ENCODE assay signal across 8 cellular contexts in the genomic region with DNA sequence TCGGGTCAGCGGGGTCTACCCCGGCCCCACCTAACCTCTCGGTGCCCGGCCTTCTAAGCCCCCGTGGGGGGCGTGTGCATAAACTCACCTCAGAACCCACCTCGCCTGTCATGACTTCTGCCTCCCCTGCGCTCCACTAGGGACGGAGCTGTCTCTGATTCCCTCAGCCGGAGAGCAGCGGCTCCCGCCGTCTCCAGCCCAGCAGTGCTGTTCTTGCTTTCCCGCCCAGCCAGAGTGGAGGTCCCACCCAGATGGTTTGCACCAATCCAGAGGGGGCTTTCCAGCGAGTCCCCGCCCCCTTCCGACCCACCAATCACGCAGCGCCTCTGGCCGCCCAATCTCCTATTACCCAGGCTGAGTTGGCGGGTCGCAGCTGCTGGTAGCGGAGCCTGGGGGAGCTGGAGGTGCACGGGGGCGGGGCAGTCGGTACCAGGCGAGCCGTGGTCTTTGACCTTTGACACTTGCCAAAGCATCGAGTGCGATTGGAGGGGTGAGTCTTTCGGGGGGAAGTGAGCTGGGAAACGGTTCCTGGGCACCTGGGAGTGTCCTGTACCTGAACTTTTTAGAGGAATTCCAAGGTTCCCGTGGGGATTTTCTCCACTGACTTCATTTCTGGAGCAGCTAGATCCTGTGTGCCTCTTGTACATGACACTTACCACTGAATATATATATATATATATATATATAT. TPM values are rescaled to one million over a fixed set of nuclear protein-coding genes. Genes with fewer than 3 reads are reported as not detected.
DNase-seq lines count a peak whose midpoint lies in the region; ATAC-seq and TF ChIP-seq lines count a peak whose summit lies in the region.

A gene (minus strand): TSS at position 220 of the 688 bp plus-strand sequence. CDS start 108 bp downstream, at position 112.

- no peaks in the 10 kb centered on the region for H3F3A ChIP-seq in PC-3 (ENCODE audit: low read length, unreplicated experiment)

- H3K27ac ChIP-seq in PC-3 (ENCODE audit: low read length) = peak within 1 kb of the TSS; percentile 54
- H3K27ac ChIP-seq in mucosa of rectum (ENCODE audit: low read depth in 2 of 2, low read length in 2 of 2) = peak within 1 kb of the TSS; percentile 76 to 89

- H4K20me1 ChIP-seq in PC-3 (ENCODE audit: low read length) = no peaks in the 10 kb centered on the region

- no peak for TF ChIP-seq EP300 in Ishikawa (IDR thresholded peaks at IDR 0.05; ENCODE audit: borderline replicate concordance)

- peak within 1 kb of the TSS; percentile 100 for H3K4me3 ChIP-seq in PC-3 (ENCODE audit: low read length)
- H3K4me3 ChIP-seq in epithelial cell of proximal tubule (ENCODE audit: low read depth, low read length) = peak within 1 kb of the TSS; percentile 89
- H3K4me3 ChIP-seq in mucosa of rectum (ENCODE audit: low read length in 2 of 2) = peak within 1 kb of the TSS; percentile 77 to 85

- no peaks in the 10 kb centered on the region; the same call in 1 of the 2 replicates for H3K4me1 ChIP-seq in PC-3 (ENCODE audit: insufficient read depth, low read length)
- H3K4me1 ChIP-seq in mucosa of rectum (ENCODE audit: control insufficient read depth in 2 of 2, insufficient read depth in 2 of 2, low read length in 2 of 2) = peaks cover 0 to 7% of the 10 kb centered on the region in 2 donors

- TF ChIP-seq CTCF in PC-3 (conservative IDR thresholded peaks at IDR 0.05; ENCODE audit: low read depth, low read length) (no peak), epithelial cell of proximal tubule (conservative IDR thresholded peaks at IDR 0.05; ENCODE audit: low read depth, low read length) (no peak)

- H3K9me3 ChIP-seq in PC-3 (ENCODE audit: low read length) (no peaks in the 10 kb centered on the region), mucosa of rectum (ENCODE audit: control insufficient read depth in 2 of 2, low read length in 2 of 2) (no peaks in the 10 kb centered on the region)

- DNase-seq in DMS114 treated with DMSO at 0.1 percent for 48 hours (lab: John Stamatoyannopoulos, UW; ENCODE audit: unreplicated experiment) = peak; percentile 94
- peak; percentile 94 for DNase-seq in PC-3
- peak; percentile 94 for DNase-seq in activated T-cell treated with anti-CD3 and anti-CD28 coated beads for 48 hours (ENCODE audit: low read depth)
- DNase-seq in epithelial cell of proximal tubule (ENCODE audit: low read depth) = peak; percentile 53
- peak; percentile 97 for DNase-seq in stimulated activated CD8-positive, alpha-beta memory T cell treated with anti-CD3 and anti-CD28 coated beads, Interleukin-4, amount 100 ng/mL, for 48 hours

- H3K36me3 ChIP-seq in PC-3 (ENCODE audit: low read depth, low read length) (no peaks in the 10 kb centered on the region; the same call in 1 of the 2 replicates), mucosa of rectum (ENCODE audit: control insufficient read depth in 2 of 2, insufficient read depth in 2 of 2, low read length in 2 of 2) (no peaks in the 10 kb centered on the region)

- H3K79me2 ChIP-seq in PC-3 (ENCODE audit: low read length) = peaks cover 32% of the 10 kb centered on the region

- POLR2A ChIA-PET in PC-3 (lab: Charles Lee; ENCODE audit: unreplicated experiment) = interaction anchor here (0.5 kb wide), 1 partner anchor 189 kb away, joined by 3 read pairs; no protein-coding TSS in a partner anchor

- H3K9me2 ChIP-seq in PC-3 (replicated peaks; ENCODE audit: low read length) = no peaks in the 10 kb centered on the region

- peak within 1 kb of the TSS; percentile 96 for H3K9ac ChIP-seq in PC-3 (ENCODE audit: low read length)
- H3K9ac ChIP-seq in mucosa of rectum (ENCODE audit: low read depth in 1 of 2, low read length in 2 of 2) = peak within 1 kb of the TSS; percentile 86 to 89

- intact Hi-C loops in PC-3 (cut with micrococcal nuclease) = loop anchor here (1.0 to 5.0 kb wide), 3 partner anchors 39 to 318 kb away; a partner anchor contains a TSS

- H3K27me3 ChIP-seq in PC-3 (ENCODE audit: low read length) = no peaks in the 10 kb centered on the region
- no peaks in the 10 kb centered on the region for H3K27me3 ChIP-seq in mucosa of rectum (ENCODE audit: control insufficient read depth in 2 of 2, insufficient read depth in 2 of 2, low read length in 2 of 2)

- ATAC-seq in GM21576 (IDR thresholded peaks at IDR 0.05; ENCODE audit: unreplicated experiment) = peak; percentile 84
- ATAC-seq in PC-3 = peak; percentile 94

- peak within 1 kb of the TSS; percentile 96 for H3K4me2 ChIP-seq in PC-3 (ENCODE audit: low read length)

- CTCF ChIA-PET in PC-3 (lab: Charles Lee) = interaction anchor here (0.5 to 1.0 kb wide), 4 partner anchors 32 to 321 kb away, joined by 3 to 4 read pairs (median 3); no protein-coding TSS in a partner anchor

- TF ChIP-seq RAD21 in Ishikawa (IDR thresholded peaks at IDR 0.05; ENCODE audit: low read depth) = no peak

- peak within 1 kb of the TSS; percentile 97 for H2AFZ ChIP-seq in PC-3 (ENCODE audit: low read length)

- no TSS peak for BruUV-seq in PC-3 (replicated peaks; lab: Mats Ljungman, UMichigan)

TF ChIP-seq in Ishikawa, 13 proteins besides CTCF, POLR2A, EP300 and RAD21:
- peak; percentile 55; the same call in 1 of the 2 replicates for TF ChIP-seq TAF1 (IDR thresholded peaks at IDR 0.05; ENCODE audit: low read depth)
- TF ChIP-seq NFIC (IDR thresholded peaks at IDR 0.05) = no peak
- TF ChIP-seq CEBPB (IDR thresholded peaks at IDR 0.05) = no peak
- TF ChIP-seq, protein P1, sequence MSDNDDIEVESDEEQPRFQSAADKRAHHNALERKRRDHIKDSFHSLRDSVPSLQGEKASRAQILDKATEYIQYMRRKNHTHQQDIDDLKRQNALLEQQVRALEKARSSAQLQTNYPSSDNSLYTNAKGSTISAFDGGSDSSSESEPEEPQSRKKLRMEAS (IDR thresholded peaks at IDR 0.05) = peak; percentile 64; the same call in 1 of the 2 replicates

RNA-seq across cellular contexts. Expression of the gene that starts here (rescaled TPM):
- 21.5 and 29.5 TPM in 2 replicates for total RNA-seq in PC-3 (2014; rRNA removed)
- 32.5 and 50.6 TPM in 2 replicates for total RNA-seq in epithelial cell of proximal tubule

Comparison
In these comparisons a context has a peak if more than half of its experiments do, and no peak if none do; other contexts are left out.
1. Peak in every context shown above with its lines: DNase-seq, ATAC-seq, H3K4me3 ChIP-seq and H3K27ac ChIP-seq.